In the genomic region with DNA sequence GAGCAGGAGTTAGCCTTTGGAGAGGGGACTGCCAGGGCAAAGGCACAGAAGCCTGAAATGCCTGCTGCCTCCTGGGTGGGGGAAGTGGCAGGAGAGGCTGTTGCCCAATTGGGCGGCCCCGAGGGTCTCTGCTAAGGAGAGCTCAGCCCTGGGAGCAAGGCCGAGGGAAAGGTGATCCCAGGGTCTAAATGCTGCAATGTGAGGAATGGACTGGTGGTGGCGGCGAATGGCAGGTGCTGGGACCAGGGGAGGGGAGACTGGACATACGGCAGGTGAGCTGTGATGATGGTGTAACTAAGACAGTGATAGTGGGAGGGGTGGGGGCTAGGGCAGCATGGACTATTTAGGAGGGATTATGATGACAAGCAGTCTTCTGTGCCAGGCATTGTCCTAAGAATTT, we compare ENCODE assay signal across 28 cellular contexts.
DNase-seq lines count a peak whose midpoint lies in the region; ATAC-seq, FAIRE-seq and TF ChIP-seq lines count a peak whose summit lies in the region.
"Had no signal": no experiment of that assay in that cellular context is flagged by ENCODE, and none has a peak within 500 bp of the region (broad histone marks: within the 10 kb centered on the region; RNA-seq: fewer than 3 reads in every experiment).

No MANE protein-coding gene starts in this region.

- H3K4me3 ChIP-seq in right cardiac atrium (ENCODE audit: low read length) (no peak overlapping the region), left ventricle myocardium inferior (no peak overlapping the region), WERI-Rb-1 (ENCODE audit: low read depth, low read length) (no peak overlapping the region), kidney (ENCODE audit: low read length in 2 of 2) (no peak overlapping the region), foreskin fibroblast (ENCODE audit: low read depth in 1 of 2, low read length in 2 of 2) (no peak overlapping the region)
- H3K4me3 ChIP-seq: ascending aorta; BLaER1 treated with 17β-estradiol and CSF1 and Interleukin-3, amounts not matched to agents 10 nM and 100 nM; esophagus squamous epithelium; gastrocnemius medialis; hepatocyte had no signal

- H3K36me3 Mint-ChIP-seq in activated CD8-positive, alpha-beta T cell treated with anti-CD3 and anti-CD28 coated beads, Interleukin-2, amount 10 ng/mL, durations not matched to agents 7 days and 5 days (ENCODE audit: low read depth): no peaks in the 10 kb centered on the region
- H3K36me3 Mint-ChIP-seq: activated CD4-positive, alpha-beta memory T cell treated with anti-CD3 and anti-CD28 coated beads for 36 hours; activated naive CD8-positive, alpha-beta T cell treated with anti-CD3 and anti-CD28 coated beads for 36 hours; stimulated activated effector memory CD8-positive, alpha-beta T cell treated with anti-CD3 and anti-CD28 coated beads, Interleukin-12 subunit alpha, Interleukin-12 subunit beta, amount 100 ng/mL, for 72 hours had no signal

- no peak overlapping the region for H3K4me3 Mint-ChIP-seq in activated CD8-positive, alpha-beta T cell treated with anti-CD3 and anti-CD28 coated beads, Interleukin-2, amount 10 ng/mL, durations not matched to agents 7 days and 5 days
- H3K4me3 Mint-ChIP-seq: activated CD4-positive, alpha-beta memory T cell treated with anti-CD3 and anti-CD28 coated beads for 36 hours; activated naive CD8-positive, alpha-beta T cell treated with anti-CD3 and anti-CD28 coated beads for 36 hours; dendritic cell treated with granulocyte-macrophage colony-stimulating factor and Interleukin-4, amounts not matched to agents 40 ng/mL and 50 ng/mL, for 4 days; nephron; stimulated activated effector memory CD8-positive, alpha-beta T cell treated with anti-CD3 and anti-CD28 coated beads, Interleukin-12 subunit alpha, Interleukin-12 subunit beta, amount 100 ng/mL, for 72 hours had no signal

- CTCF ChIA-PET in activated CD8-positive, alpha-beta T cell treated with anti-CD3 and anti-CD28 coated beads, Interleukin-2, amount 10 ng/mL, durations not matched to agents 7 days and 5 days (lab: Charles Lee): no interaction called here

- H3K4me1 Mint-ChIP-seq in activated CD8-positive, alpha-beta T cell treated with anti-CD3 and anti-CD28 coated beads, Interleukin-2, amount 10 ng/mL, durations not matched to agents 7 days and 5 days (ENCODE audit: low read depth): no peaks in the 10 kb centered on the region
- H3K4me1 Mint-ChIP-seq: activated naive CD8-positive, alpha-beta T cell treated with anti-CD3 and anti-CD28 coated beads for 36 hours had no signal

- POLR2A ChIA-PET in activated CD8-positive, alpha-beta T cell treated with anti-CD3 and anti-CD28 coated beads, Interleukin-2, amount 10 ng/mL, durations not matched to agents 7 days and 5 days (lab: Charles Lee): no interaction called here

- no peak overlapping the region for H3K27ac ChIP-seq in right cardiac atrium (ENCODE audit: low read length)
- no peak overlapping the region for H3K27ac ChIP-seq in left ventricle myocardium inferior (replicated peaks)
- no peak overlapping the region for H3K27ac ChIP-seq in WERI-Rb-1
- H3K27ac ChIP-seq in kidney (ENCODE audit: low read depth in 2 of 2, low read length in 2 of 2): no peak overlapping the region
- H3K27ac ChIP-seq: ascending aorta; BLaER1 treated with 17β-estradiol and CSF1 and Interleukin-3, amounts not matched to agents 10 nM and 100 nM; esophagus squamous epithelium; gastrocnemius medialis; hepatocyte had no signal

- H3K4me1 ChIP-seq in right cardiac atrium (ENCODE audit: control insufficient read depth, insufficient read depth, low read length): no peaks in the 10 kb centered on the region
- peaks cover 6% of the 10 kb centered on the region for H3K4me1 ChIP-seq in left ventricle myocardium inferior
- H3K4me1 ChIP-seq in kidney (ENCODE audit: control insufficient read depth in 1 of 2, insufficient read depth in 1 of 2, low read depth in 1 of 2, low read length in 2 of 2): peaks cover 8 to 14% of the 10 kb centered on the region in 2 donors
- H3K4me1 ChIP-seq: esophagus squamous epithelium had no signal

- no peaks in the 10 kb centered on the region for H3K27me3 ChIP-seq in right cardiac atrium (ENCODE audit: control insufficient read depth, insufficient read depth)
- H3K27me3 ChIP-seq in left ventricle myocardium inferior (ENCODE audit: low read depth): no peaks in the 10 kb centered on the region
- no peaks in the 10 kb centered on the region for H3K27me3 ChIP-seq in WERI-Rb-1 (ENCODE audit: insufficient read depth, low read depth, severe bottlenecking)
- H3K27me3 ChIP-seq: ascending aorta; BLaER1 treated with 17β-estradiol and CSF1 and Interleukin-3, amounts not matched to agents 10 nM and 100 nM; gastrocnemius medialis; hepatocyte had no signal

- H3K9me3 Mint-ChIP-seq in activated CD8-positive, alpha-beta T cell treated with anti-CD3 and anti-CD28 coated beads, Interleukin-2, amount 10 ng/mL, durations not matched to agents 7 days and 5 days (ENCODE audit: insufficient read depth): no peaks in the 10 kb centered on the region
- H3K9me3 Mint-ChIP-seq: activated CD4-positive, alpha-beta memory T cell treated with anti-CD3 and anti-CD28 coated beads for 36 hours; activated naive CD8-positive, alpha-beta T cell treated with anti-CD3 and anti-CD28 coated beads for 36 hours; dendritic cell treated with granulocyte-macrophage colony-stimulating factor and Interleukin-4, amounts not matched to agents 40 ng/mL and 50 ng/mL, for 4 days; nephron; stimulated activated effector memory CD8-positive, alpha-beta T cell treated with anti-CD3 and anti-CD28 coated beads, Interleukin-12 subunit alpha, Interleukin-12 subunit beta, amount 100 ng/mL, for 72 hours had no signal

- intact Hi-C loops in right cardiac atrium (cut with DNase I) (loop anchor here in 1 of 4 donors (10.0 kb wide), 1 partner anchor 237 kb away; no protein-coding TSS in a partner anchor), left ventricle myocardium inferior (cut with micrococcal nuclease) (no loop called here), kidney (cut with DNase I) (loop anchor here (10.0 kb wide), 1 partner anchor 1027 kb away; no protein-coding TSS in a partner anchor)

- WGBS in right cardiac atrium: 92% methylated on average over 6 of the region's 6 CpGs

- no peaks in the 10 kb centered on the region for H3K9me3 ChIP-seq in right cardiac atrium (ENCODE audit: control insufficient read depth, low read length)
- no peaks in the 10 kb centered on the region for H3K9me3 ChIP-seq in left ventricle myocardium inferior (replicated peaks)
- H3K9me3 ChIP-seq in WERI-Rb-1 (ENCODE audit: severe bottlenecking): no peaks in the 10 kb centered on the region
- H3K9me3 ChIP-seq in kidney (ENCODE audit: control insufficient read depth in 1 of 2, low read length in 2 of 2): no peaks in the 10 kb centered on the region
- H3K9me3 ChIP-seq: ascending aorta; BLaER1 treated with 17β-estradiol and CSF1 and Interleukin-3, amounts not matched to agents 10 nM and 100 nM; esophagus squamous epithelium; gastrocnemius medialis had no signal

- H3K27ac Mint-ChIP-seq in activated CD8-positive, alpha-beta T cell treated with anti-CD3 and anti-CD28 coated beads, Interleukin-2, amount 10 ng/mL, durations not matched to agents 7 days and 5 days: no peak overlapping the region
- H3K27ac Mint-ChIP-seq: activated CD4-positive, alpha-beta memory T cell treated with anti-CD3 and anti-CD28 coated beads for 36 hours; activated naive CD8-positive, alpha-beta T cell treated with anti-CD3 and anti-CD28 coated beads for 36 hours; dendritic cell treated with granulocyte-macrophage colony-stimulating factor and Interleukin-4, amounts not matched to agents 40 ng/mL and 50 ng/mL, for 4 days; stimulated activated effector memory CD8-positive, alpha-beta T cell treated with anti-CD3 and anti-CD28 coated beads, Interleukin-12 subunit alpha, Interleukin-12 subunit beta, amount 100 ng/mL, for 72 hours had no signal

- H3K27me3 Mint-ChIP-seq in activated CD8-positive, alpha-beta T cell treated with anti-CD3 and anti-CD28 coated beads, Interleukin-2, amount 10 ng/mL, durations not matched to agents 7 days and 5 days (ENCODE audit: low read depth): no peaks in the 10 kb centered on the region
- H3K27me3 Mint-ChIP-seq: activated CD4-positive, alpha-beta memory T cell treated with anti-CD3 and anti-CD28 coated beads for 36 hours; activated naive CD8-positive, alpha-beta T cell treated with anti-CD3 and anti-CD28 coated beads for 36 hours; dendritic cell treated with granulocyte-macrophage colony-stimulating factor and Interleukin-4, amounts not matched to agents 40 ng/mL and 50 ng/mL, for 4 days had no signal

- DNase-seq in right cardiac atrium (peak in 2 of 3 donors; percentile 19 to 35), left ventricle myocardium inferior (no peak), WERI-Rb-1 (peak; percentile 63), kidney (peak; percentile 43), foreskin fibroblast (no peak)
- no peak for DNase-seq in activated CD8-positive, alpha-beta T cell treated with anti-CD3 and anti-CD28 coated beads, Interleukin-2, amount 10 ng/mL, durations not matched to agents 7 days and 5 days
- DNase-seq: activated CD4-positive, alpha-beta memory T cell treated with anti-CD3 and anti-CD28 coated beads for 36 hours; activated CD4-positive, CD25-positive, alpha-beta regulatory T cell treated with anti-CD3 and anti-CD28 coated beads, Interleukin-2, amount 50 U/mL, for 72 hours; activated CD8-positive, alpha-beta memory T cell treated with anti-CD3 and anti-CD28 coated beads, Interleukin-2, amount 50 U/mL, for 48 hours; activated naive CD8-positive, alpha-beta T cell treated with anti-CD3 and anti-CD28 coated beads for 36 hours; central memory CD4-positive, alpha-beta T cell; DND-41; esophagus squamous epithelium; gastrocnemius medialis; Kasumi-1; NCI-H1694 treated with DMSO at 0.1 percent for 48 hours; NCI-H524; stimulated activated CD4-positive, alpha-beta T cell treated with anti-CD3 and anti-CD28 coated beads, Interleukin-4, amount 100 ng/mL, for 24 hours; trophoblast cell had no signal

- TF ChIP-seq CTCF in left ventricle myocardium inferior (IDR thresholded peaks at IDR 0.05; ENCODE audit: borderline replicate concordance) (no peak), WERI-Rb-1 (IDR thresholded peaks at IDR 0.05; ENCODE audit: low read depth, low read length) (peak; percentile 82), kidney (IDR thresholded peaks at IDR 0.05; ENCODE audit: borderline replicate concordance, extremely low read depth, insufficient read depth) (no peak), foreskin fibroblast (IDR thresholded peaks at IDR 0.05; ENCODE audit: low read depth, low read length) (no peak)

- ATAC-seq in right cardiac atrium (no peak), GM18909 (IDR thresholded peaks at IDR 0.05; ENCODE audit: poor library complexity, unreplicated experiment) (no peak)
- no peak for ATAC-seq in activated CD8-positive, alpha-beta T cell treated with anti-CD3 and anti-CD28 coated beads, Interleukin-2, amount 10 ng/mL, durations not matched to agents 7 days and 5 days
- ATAC-seq: gastrocnemius medialis; sciatic nerve; stimulated activated effector memory CD8-positive, alpha-beta T cell treated with anti-CD3 and anti-CD28 coated beads, Interleukin-12 subunit alpha, Interleukin-12 subunit beta, amount 100 ng/mL, for 72 hours had no signal

- H3K9ac ChIP-seq in kidney (ENCODE audit: low read length in 2 of 2): no peak overlapping the region
- H3K9ac ChIP-seq: BLaER1 treated with 17β-estradiol and CSF1 and Interleukin-3, amounts not matched to agents 10 nM and 100 nM had no signal

- FAIRE-seq in kidney (lab: Jason Lieb, UNC): no peak
- FAIRE-seq: TTC549 had no signal

- H3K36me3 ChIP-seq in left ventricle myocardium inferior: peaks cover 44% of the 10 kb centered on the region
- no peaks in the 10 kb centered on the region for H3K36me3 ChIP-seq in WERI-Rb-1
- H3K36me3 ChIP-seq in kidney (ENCODE audit: control insufficient read depth in 1 of 2, insufficient read depth in 2 of 2, low read length in 2 of 2): no peaks in the 10 kb centered on the region
- H3K36me3 ChIP-seq: ascending aorta had no signal

Comparison
In these comparisons a context has a peak if more than half of its experiments do, and no peak if none do; other contexts are left out.
1. DNase-seq: peak in right cardiac atrium (2 of 3), WERI-Rb-1 (single experiment) and kidney (single experiment); none in left ventricle myocardium inferior (single experiment), foreskin fibroblast (0 of 2) and activated CD8-positive, alpha-beta T cell treated with anti-CD3 and anti-CD28 coated beads, Interleukin-2, amount 10 ng/mL, durations not matched to agents 7 days and 5 days (single experiment).